ENCODE assay signal across 1 cellular context in the genomic region with DNA sequence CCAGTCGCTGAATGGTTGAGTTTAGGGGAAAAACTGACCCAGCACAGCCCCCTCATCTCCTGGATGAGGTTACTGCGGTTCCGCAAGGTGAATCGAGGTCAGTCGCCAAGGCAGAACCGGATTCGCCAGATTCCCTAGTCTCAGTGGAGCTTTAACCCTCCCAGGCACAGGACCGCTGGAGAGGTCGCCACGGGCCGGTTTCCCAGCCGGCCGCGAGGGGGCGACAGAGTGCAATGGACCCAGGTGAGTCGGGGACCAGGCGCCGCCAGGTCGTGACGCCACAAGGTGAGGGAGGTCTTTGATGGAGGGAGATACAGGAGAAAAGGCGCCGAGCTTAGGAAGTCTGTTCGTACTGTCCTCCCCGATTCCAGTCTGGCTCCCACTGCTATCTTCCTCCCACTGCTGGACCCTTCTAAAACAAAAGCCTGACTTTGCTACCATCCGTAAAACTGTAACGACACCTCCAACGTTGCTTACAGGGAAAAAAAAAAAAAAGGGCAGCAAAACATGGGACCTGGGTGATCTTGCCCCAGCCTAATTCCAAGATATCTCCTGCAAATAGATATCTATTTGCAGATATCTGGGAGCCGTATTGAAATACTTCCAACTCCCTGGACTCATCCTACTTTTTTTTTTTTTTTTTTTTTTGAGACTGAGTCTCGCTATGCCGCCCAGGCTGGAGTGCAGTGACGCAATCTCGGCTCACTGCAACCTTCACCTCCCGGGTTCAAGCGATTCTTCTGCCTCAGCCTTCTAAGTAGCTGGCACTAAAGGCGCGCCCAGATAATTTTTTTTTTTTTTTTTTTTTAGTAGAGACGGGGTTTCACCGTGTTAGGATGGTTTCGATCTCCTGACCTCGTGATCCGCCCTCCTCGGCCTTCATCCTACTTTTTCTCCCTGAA.
TF ChIP-seq lines count a peak whose summit lies in the region.

No MANE protein-coding gene starts in this region.

TF ChIP-seq in endothelial cell of umbilical vein, 7 proteins besides CTCF, POLR2A, EP300 and RAD21 (continued from another document):
- no peak for TF ChIP-seq EZH2 (IDR thresholded peaks at IDR 0.05; ENCODE audit: borderline replicate concordance, low read depth, low read length, severe bottlenecking)
- no peak for TF ChIP-seq FOS (IDR thresholded peaks at IDR 0.05; ENCODE audit: borderline replicate concordance, insufficient read depth, low read length)
